In genomic region chr6:167180086-167180485, GRCh38 we compare ENCODE assay signal across 2 cellular contexts. TPM values are rescaled to one million over a fixed set of nuclear protein-coding genes. Genes with fewer than 3 reads are reported as not detected.
"Had no signal": no experiment of that assay in that cellular context is flagged by ENCODE, and none has a peak within 500 bp of the region (broad histone marks: within the 10 kb centered on the region; RNA-seq: fewer than 3 reads in every experiment).

No MANE protein-coding gene starts in this region.

RNA-seq across cellular contexts. Expression of gene GPR31, which starts 22.3 kb away (rescaled TPM):
- total RNA-seq: G401, GM12878 had no signal
- polyA plus RNA-seq: GM12878 had no signal

RNA-seq across cellular contexts. Expression of gene CCR6, which starts 57.2 kb away (rescaled TPM):
- total RNA-seq: G401 had no signal
